ENCODE assay signal across 9 cellular contexts in the genomic region with DNA sequence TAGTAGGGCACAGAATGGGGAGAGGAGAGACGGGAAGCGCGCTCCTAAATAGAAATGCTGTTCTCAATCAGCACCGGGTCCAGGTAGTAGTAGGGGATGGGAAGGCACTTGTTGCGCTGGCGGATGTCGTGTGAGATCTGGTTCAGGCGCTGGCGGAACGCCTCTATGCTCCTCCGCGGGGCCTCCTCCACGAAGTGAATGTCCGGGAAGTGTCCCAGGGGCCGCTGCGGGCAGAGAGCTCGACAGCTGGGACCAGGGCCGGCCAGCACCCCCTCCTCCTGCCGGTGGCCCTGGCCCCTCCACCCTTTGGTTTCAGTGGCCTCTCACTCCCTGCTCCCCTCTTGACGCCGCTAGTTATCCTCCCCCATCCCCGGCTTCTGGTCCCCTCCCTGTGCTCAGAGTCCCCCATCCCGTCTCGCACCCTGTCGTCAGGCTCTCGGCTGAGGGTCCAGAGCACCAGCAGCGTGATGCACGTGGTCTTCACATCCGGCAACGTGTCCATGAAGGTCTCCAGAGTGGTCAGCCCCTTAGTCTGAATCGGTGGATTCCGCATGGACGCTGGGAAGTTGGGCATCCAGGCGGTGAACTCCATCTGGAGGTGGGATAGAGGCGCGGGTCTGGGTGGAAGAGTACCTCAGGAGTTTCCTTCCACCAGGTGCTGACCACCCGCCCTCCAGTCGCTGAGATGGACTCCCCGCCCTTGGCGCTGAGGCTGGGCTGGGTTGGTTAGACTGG. TPM values are rescaled to one million over a fixed set of nuclear protein-coding genes. Genes with fewer than 3 reads are reported as not detected.
DNase-seq lines count a peak whose midpoint lies in the region; ATAC-seq and TF ChIP-seq lines count a peak whose summit lies in the region.
"Had no signal": no experiment of that assay in that cellular context is flagged by ENCODE, and none has a peak within 500 bp of the region (broad histone marks: within the 10 kb centered on the region; RNA-seq: fewer than 3 reads in every experiment).

No MANE protein-coding gene starts in this region.

- no peak overlapping the region for H3K4me3 ChIP-seq in thyroid gland (replicated peaks in 1 of 3)
- H3K4me3 ChIP-seq in gastrocnemius medialis, result peak overlapping the region in 2 of 4 donors; percentile 13 to 34
- H3K4me3 ChIP-seq: colonic mucosa had no signal

- H3K9me3 ChIP-seq in thyroid gland (no peaks in the 10 kb centered on the region), gastrocnemius medialis (no peaks in the 10 kb centered on the region)
- H3K9me3 ChIP-seq: colonic mucosa had no signal

- TF ChIP-seq POLR2A in thyroid gland (IDR thresholded peaks at IDR 0.05) (no peak), gastrocnemius medialis (IDR thresholded peaks at IDR 0.05) (no peak)

- H3K36me3 Mint-ChIP-seq in activated CD4-positive, alpha-beta T cell treated with anti-CD3 and anti-CD28 coated beads for 36 hours (ENCODE audit: low read depth), result no peaks in the 10 kb centered on the region

- H3K27me3 ChIP-seq in thyroid gland, result peaks cover 22% of the 10 kb centered on the region
- H3K27me3 ChIP-seq in gastrocnemius medialis, result peaks cover 59 to 68% (median 60%) of the 10 kb centered on the region in 3 donors

- peaks cover 31% of the 10 kb centered on the region for H3K27me3 Mint-ChIP-seq in activated CD4-positive, alpha-beta T cell treated with anti-CD3 and anti-CD28 coated beads for 36 hours
- H3K27me3 Mint-ChIP-seq in stimulated activated naive CD8-positive, alpha-beta T cell treated with anti-CD3 and anti-CD28 coated beads, Interleukin-15, amount 100 ng/mL, for 72 hours, result peaks cover 76% of the 10 kb centered on the region

- in situ Hi-C loops in gastrocnemius medialis (cut with MboI; ENCODE audit: low sequenced_read_pairs in 4 of 4), result no loop called here

- H3K27ac Mint-ChIP-seq in activated CD4-positive, alpha-beta T cell treated with anti-CD3 and anti-CD28 coated beads for 36 hours, result peak overlapping the region; percentile 4
- peak overlapping the region in 1 of 2 donors; percentile 48 for H3K27ac Mint-ChIP-seq in stimulated activated naive CD8-positive, alpha-beta T cell treated with anti-CD3 and anti-CD28 coated beads, Interleukin-15, amount 100 ng/mL, for 72 hours

- H3K9me3 Mint-ChIP-seq in activated CD4-positive, alpha-beta T cell treated with anti-CD3 and anti-CD28 coated beads for 36 hours (ENCODE audit: low read depth), result no peaks in the 10 kb centered on the region
- no peaks in the 10 kb centered on the region for H3K9me3 Mint-ChIP-seq in stimulated activated naive CD8-positive, alpha-beta T cell treated with anti-CD3 and anti-CD28 coated beads, Interleukin-15, amount 100 ng/mL, for 72 hours

- peak; percentile 54 for DNase-seq in activated CD4-positive, alpha-beta T cell treated with anti-CD3 and anti-CD28 coated beads for 36 hours
- DNase-seq in activated CD4-positive, alpha-beta T cell treated with anti-CD3 and anti-CD28 coated beads for 1 hour, result no peak
- peak; percentile 48 for DNase-seq in activated naive CD4-positive, alpha-beta T cell treated with anti-CD3 and anti-CD28 coated beads, Interleukin-2, amount 50 U/mL, for 16 hours
- DNase-seq in left kidney (ENCODE audit: low read depth, low spot score), result peak; percentile 55
- peak; percentile 30 to 32 for DNase-seq in stimulated activated naive CD8-positive, alpha-beta T cell treated with anti-CD3 and anti-CD28 coated beads, Interleukin-15, amount 100 ng/mL, for 72 hours
- no peak for DNase-seq in thyroid gland
- DNase-seq in gastrocnemius medialis, result no peak
- DNase-seq in occipital lobe (lab: John Stamatoyannopoulos, UW), result no peak

- H3K4me1 Mint-ChIP-seq in activated CD4-positive, alpha-beta T cell treated with anti-CD3 and anti-CD28 coated beads for 36 hours, result peaks cover 20% of the 10 kb centered on the region
- peaks cover 38% of the 10 kb centered on the region for H3K4me1 Mint-ChIP-seq in stimulated activated naive CD8-positive, alpha-beta T cell treated with anti-CD3 and anti-CD28 coated beads, Interleukin-15, amount 100 ng/mL, for 72 hours

- WGBS in thyroid gland, 2 donors, result 5 to 6% methylated on average over 26 to 33 of the region's 40 CpGs

- peak; percentile 43 for ATAC-seq in activated CD4-positive, alpha-beta T cell treated with anti-CD3 and anti-CD28 coated beads for 36 hours
- ATAC-seq in stimulated activated naive CD8-positive, alpha-beta T cell treated with anti-CD3 and anti-CD28 coated beads, Interleukin-15, amount 100 ng/mL, for 72 hours, result peak; percentile 47
- no peak for ATAC-seq in gastrocnemius medialis

- H3K36me3 ChIP-seq in thyroid gland (no peaks in the 10 kb centered on the region), gastrocnemius medialis (no peaks in the 10 kb centered on the region)
- H3K36me3 ChIP-seq: colonic mucosa had no signal

- CTCF ChIA-PET in activated CD4-positive, alpha-beta T cell treated with anti-CD3 and anti-CD28 coated beads for 36 hours (lab: Charles Lee), result interaction anchor here (0.5 to 20.9 kb wide), 30 partner anchors 12 to 329 kb away, joined by 3 to 315 read pairs (median 5); a partner anchor contains a TSS

- H3K27ac ChIP-seq in thyroid gland, result no peak overlapping the region
- H3K27ac ChIP-seq in gastrocnemius medialis, result no peak overlapping the region
- H3K27ac ChIP-seq: colonic mucosa had no signal

- H3K4me3 Mint-ChIP-seq in activated CD4-positive, alpha-beta T cell treated with anti-CD3 and anti-CD28 coated beads for 36 hours, result peak overlapping the region; percentile 66
- H3K4me3 Mint-ChIP-seq in stimulated activated naive CD8-positive, alpha-beta T cell treated with anti-CD3 and anti-CD28 coated beads, Interleukin-15, amount 100 ng/mL, for 72 hours, result peak overlapping the region; percentile 74 to 83

- POLR2A ChIA-PET in activated CD4-positive, alpha-beta T cell treated with anti-CD3 and anti-CD28 coated beads for 36 hours (lab: Charles Lee), result no interaction called here

- H3K4me1 ChIP-seq in thyroid gland (peaks cover 10 to 17% of the 10 kb centered on the region in 2 donors), gastrocnemius medialis (peaks cover 0 to 18% of the 10 kb centered on the region in 2 donors)

- no peak for TF ChIP-seq CTCF in thyroid gland (IDR thresholded peaks at IDR 0.05)
- TF ChIP-seq CTCF in gastrocnemius medialis (IDR thresholded peaks at IDR 0.05 in 4 of 5, conservative IDR thresholded peaks at IDR 0.05 in 1 of 5), result no peak

- intact Hi-C loops in activated CD4-positive, alpha-beta T cell treated with anti-CD3 and anti-CD28 coated beads for 36 hours (cut with DNase I, micrococcal nuclease), result loop anchor here in 1 of 2 experiments (1.0 to 10.0 kb wide), 2 partner anchors 13 to 672 kb away; a partner anchor contains a TSS
- intact Hi-C loops in thyroid gland (cut with DNase I) (loop anchor here (10.0 kb wide), 1 partner anchor 232 kb away; no protein-coding TSS in a partner anchor), gastrocnemius medialis (cut with DNase I; ENCODE audit: low total_unique reads) (no loop called here)

RNA-seq across cellular contexts. Expression of a gene that starts 14.6 kb away (rescaled TPM):
- total RNA-seq in activated CD4-positive, alpha-beta T cell treated with anti-CD3 and anti-CD28 coated beads for 36 hours, result 1 to 10 TPM; 3.3 to 3.6 TPM
- total RNA-seq in thyroid gland, result not detected
- not detected for total RNA-seq in gastrocnemius medialis
- 1.4 TPM for total RNA-seq in occipital lobe

RNA-seq across cellular contexts. Expression of a gene that starts 34.0 kb away (rescaled TPM):
- under 1 TPM; 0.09 to 0.18 TPM for total RNA-seq in activated CD4-positive, alpha-beta T cell treated with anti-CD3 and anti-CD28 coated beads for 36 hours
- total RNA-seq in thyroid gland (1 to 10 TPM in 3 of 4 donors, under 1 TPM in 1; 0.67 to 3.3 (median 1.1) TPM), gastrocnemius medialis (1 to 10 TPM in 1 of 4 donors, under 1 TPM in 3; 0.15 to 1.0 (median 0.69) TPM), occipital lobe (0.16 TPM)

RNA-seq across cellular contexts. Expression of a gene that starts 45.4 kb away (rescaled TPM):
- total RNA-seq in activated CD4-positive, alpha-beta T cell treated with anti-CD3 and anti-CD28 coated beads for 36 hours, result under 1 TPM; 0.27 to 0.28 TPM
- total RNA-seq in thyroid gland, result not detected
- total RNA-seq in gastrocnemius medialis, result not detected
- 0.47 TPM for total RNA-seq in occipital lobe
- total RNA-seq: colonic mucosa had no signal

RNA-seq across cellular contexts. Expression of a gene that starts 51.0 kb away (rescaled TPM):
- total RNA-seq in activated CD4-positive, alpha-beta T cell treated with anti-CD3 and anti-CD28 coated beads for 36 hours, result 1 to 10 TPM; 2.4 to 3.2 TPM
- total RNA-seq in thyroid gland (1 to 10 TPM in 1 of 4 donors, not detected in 3; 1.7 TPM), gastrocnemius medialis (not detected), occipital lobe (0.31 TPM)
- total RNA-seq: colonic mucosa had no signal

Comparison
In these comparisons a context has a peak if more than half of its experiments do, and no peak if none do; other contexts are left out.
1. DNase-seq: peak in activated CD4-positive, alpha-beta T cell treated with anti-CD3 and anti-CD28 coated beads for 36 hours (single experiment), activated naive CD4-positive, alpha-beta T cell treated with anti-CD3 and anti-CD28 coated beads, Interleukin-2, amount 50 U/mL, for 16 hours (single experiment), left kidney (single experiment) and stimulated activated naive CD8-positive, alpha-beta T cell treated with anti-CD3 and anti-CD28 coated beads, Interleukin-15, amount 100 ng/mL, for 72 hours (2 of 2); none in activated CD4-positive, alpha-beta T cell treated with anti-CD3 and anti-CD28 coated beads for 1 hour (single experiment), thyroid gland (0 of 2), gastrocnemius medialis (0 of 2) and occipital lobe (single experiment).
2. ATAC-seq: peak in activated CD4-positive, alpha-beta T cell treated with anti-CD3 and anti-CD28 coated beads for 36 hours (single experiment) and stimulated activated naive CD8-positive, alpha-beta T cell treated with anti-CD3 and anti-CD28 coated beads, Interleukin-15, amount 100 ng/mL, for 72 hours (single experiment); none in gastrocnemius medialis (0 of 2).